ENCODE assay signal across 19 cellular contexts in the genomic region with DNA sequence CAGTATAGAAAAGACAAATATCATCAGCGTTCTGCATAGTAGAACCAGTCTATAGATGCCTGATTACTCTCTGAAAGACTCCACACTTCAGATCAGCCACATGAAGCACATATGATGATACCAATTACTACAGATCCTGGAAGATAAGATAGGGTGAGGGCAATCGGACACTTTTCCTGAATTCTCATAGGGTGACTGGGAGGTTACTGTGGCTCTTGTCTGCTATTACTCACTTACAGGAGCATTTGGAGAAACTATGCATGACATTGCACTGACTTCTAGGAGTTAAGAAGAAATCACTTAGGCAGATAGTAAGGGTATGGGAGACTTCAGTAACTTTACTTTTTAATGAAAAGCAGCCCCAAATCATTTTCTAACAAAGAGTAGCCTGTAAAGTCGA.
"Had no signal": no experiment of that assay in that cellular context is flagged by ENCODE, and none has a peak within 500 bp of the region (broad histone marks: within the 10 kb centered on the region; RNA-seq: fewer than 3 reads in every experiment).

No MANE protein-coding gene starts in this region.

- DNase-seq: activated CD4-positive, alpha-beta T cell treated with anti-CD3 and anti-CD28 coated beads, Interleukin-2, amount 10 ng/mL, durations not matched to agents 24 days and 14 days; activated CD8-positive, alpha-beta memory T cell treated with anti-CD3 and anti-CD28 coated beads, Interleukin-2, amount 10 ng/mL, durations not matched to agents 7 days and 5 days; activated CD8-positive, alpha-beta T cell treated with anti-CD3 and anti-CD28 coated beads for 36 hours; activated effector memory CD4-positive, alpha-beta T cell treated with anti-CD3 and anti-CD28 coated beads, Interleukin-2, amount 50 U/mL, for 16 hours; activated naive CD4-positive, alpha-beta T cell treated with anti-CD3 and anti-CD28 coated beads, Interleukin-2, amount 10 ng/mL, durations not matched to agents 7 days and 5 days; activated T-cell treated with anti-CD3 and anti-CD28 coated beads for 4 hours; body of pancreas; effector CD4-positive, alpha-beta T cell; left ventricle myocardium inferior; naive thymus-derived CD8-positive, alpha-beta T cell; retina; sigmoid colon; stimulated activated CD4-positive, alpha-beta T cell treated with anti-CD3 and anti-CD28 coated beads, Interleukin-4, amount 100 ng/mL, for 1 hour; stimulated activated naive CD4-positive, alpha-beta T cell; T-helper 1 cell; T-helper 9 cell; testis; upper lobe of left lung had no signal

- ATAC-seq: activated CD4-positive, CD25-positive, alpha-beta regulatory T cell treated with anti-CD3 and anti-CD28 coated beads, Interleukin-2, amount 50 U/mL, for 24 hours; activated CD8-positive, alpha-beta memory T cell treated with anti-CD3 and anti-CD28 coated beads, Interleukin-2, amount 10 ng/mL, durations not matched to agents 7 days and 5 days; activated CD8-positive, alpha-beta T cell treated with anti-CD3 and anti-CD28 coated beads for 36 hours; body of pancreas; naive thymus-derived CD8-positive, alpha-beta T cell had no signal
